In genomic region chr7:135232720-135233119, GRCh38 we compare ENCODE assay signal across 14 cellular contexts. TPM values are rescaled to one million over a fixed set of nuclear protein-coding genes. Genes with fewer than 3 reads are reported as not detected.
DNase-seq lines count a peak whose midpoint lies in the region; ATAC-seq, FAIRE-seq and TF ChIP-seq lines count a peak whose summit lies in the region.
"Had no signal": no experiment of that assay in that cellular context is flagged by ENCODE, and none has a peak within 500 bp of the region (broad histone marks: within the 10 kb centered on the region; RNA-seq: fewer than 3 reads in every experiment).

No MANE protein-coding gene starts in this region.

- no peak overlapping the region for H3K9ac ChIP-seq in HepG2 (ENCODE audit: insufficient read depth, low read depth, low read length)

- TF ChIP-seq RAD21 in HepG2 (CRISPR knock-in tag; IDR thresholded peaks at IDR 0.05): no peak

- DNase-seq in HepG2 (ENCODE audit: low spot score) (no peak), right lobe of liver (no peak), NAMALWA (ENCODE audit: low spot score) (peak; percentile 43), cardiac fibroblast (ENCODE audit: low read depth in 2 of 2) (no peak), HPDE6-E6E7 (ENCODE audit: extremely low spot score) (no peak), suprapubic skin (ENCODE audit: low spot score in 2 of 2) (no peak)
- no peak for DNase-seq in stimulated activated naive B cell treated with anti-CD40 and anti-IgM and Interleukin-4, amounts not matched to agents 10 μg/mL and 1 μg/mL and 100 μg/mL, for 72 hours
- DNase-seq: activated T-cell treated with anti-CD3 and anti-CD28 coated beads for 4 hours; NCI-H226; spleen; stimulated activated CD8-positive, alpha-beta memory T cell treated with anti-CD3 and anti-CD28 coated beads, Interleukin-4, amount 100 ng/mL, for 48 hours had no signal

- POLR2A ChIA-PET in HepG2 (lab: Yijun Ruan, JAX): interaction anchor here (1.3 kb wide), 1 partner anchor 23 kb away, joined by 3 read pairs; no protein-coding TSS in a partner anchor

- no peak overlapping the region for H2AFZ ChIP-seq in HepG2 (ENCODE audit: low read length)

- BruUV-seq in HepG2 (replicated peaks; lab: Mats Ljungman, UMichigan): no TSS peak

- H3K27ac Mint-ChIP-seq in stimulated activated naive B cell treated with anti-CD40 and anti-IgM and Interleukin-4, amounts not matched to agents 10 μg/mL and 1 μg/mL and 100 μg/mL, for 72 hours: peak overlapping the region; percentile 33
- H3K27ac Mint-ChIP-seq: nephron had no signal

- H3K4me1 Mint-ChIP-seq in stimulated activated naive B cell treated with anti-CD40 and anti-IgM and Interleukin-4, amounts not matched to agents 10 μg/mL and 1 μg/mL and 100 μg/mL, for 72 hours: peaks cover 26 to 44% of the 10 kb centered on the region in 2 donors

- no peak overlapping the region for H3K4me3 ChIP-seq in HepG2 (replicated peaks in 1 of 3; ENCODE audit: insufficient read depth in 1 of 3, low read depth in 2 of 3, low read length in 3 of 3)
- H3K4me3 ChIP-seq in right lobe of liver: no peak overlapping the region
- no peak overlapping the region for H3K4me3 ChIP-seq in cardiac fibroblast (replicated peaks in 1 of 2; ENCODE audit: low read depth in 2 of 2, low read length in 2 of 2)
- H3K4me3 ChIP-seq in suprapubic skin: no peak overlapping the region
- H3K4me3 ChIP-seq: spleen had no signal

- no peaks in the 10 kb centered on the region for H3K9me3 ChIP-seq in HepG2 (ENCODE audit: low read length)
- no peaks in the 10 kb centered on the region for H3K9me3 ChIP-seq in right lobe of liver
- H3K9me3 ChIP-seq in suprapubic skin: no peaks in the 10 kb centered on the region
- H3K9me3 ChIP-seq: spleen had no signal

- H3K36me3 ChIP-seq in HepG2 (replicated peaks in 1 of 2; ENCODE audit: control insufficient read depth in 1 of 2, insufficient read depth in 2 of 2, low read length in 2 of 2) (no peaks in the 10 kb centered on the region), right lobe of liver (no peaks in the 10 kb centered on the region), suprapubic skin (no peaks in the 10 kb centered on the region)
- H3K36me3 ChIP-seq: spleen had no signal

- H3K4me1 ChIP-seq in HepG2 (ENCODE audit: insufficient read depth, low read length): peaks cover 31% of the 10 kb centered on the region
- H3K4me1 ChIP-seq in right lobe of liver: no peaks in the 10 kb centered on the region
- H3K4me1 ChIP-seq in suprapubic skin: no peaks in the 10 kb centered on the region

- no peaks in the 10 kb centered on the region for H4K20me1 ChIP-seq in HepG2 (ENCODE audit: insufficient read depth, low read length)

- peak; percentile 55 for TF ChIP-seq CTCF in HepG2 (CRISPR knock-in tag; IDR thresholded peaks at IDR 0.05)
- TF ChIP-seq CTCF in right lobe of liver (IDR thresholded peaks at IDR 0.05): peak in 2 of 4 donors; percentile 7 to 21
- peak; percentile 18 for TF ChIP-seq CTCF in cardiac fibroblast (IDR thresholded peaks at IDR 0.05; ENCODE audit: low read depth, low read length)
- no peak for TF ChIP-seq CTCF in suprapubic skin (IDR thresholded peaks at IDR 0.05)

- peaks cover 4 to 10% of the 10 kb centered on the region in 2 donors for H3K36me3 Mint-ChIP-seq in stimulated activated naive B cell treated with anti-CD40 and anti-IgM and Interleukin-4, amounts not matched to agents 10 μg/mL and 1 μg/mL and 100 μg/mL, for 72 hours

- no peak for FAIRE-seq in HepG2 (lab: Jason Lieb, UNC)

- no peaks in the 10 kb centered on the region for H3K79me2 ChIP-seq in HepG2 (ENCODE audit: insufficient read depth, low read length)

- no peak overlapping the region for H3K4me3 Mint-ChIP-seq in stimulated activated naive B cell treated with anti-CD40 and anti-IgM and Interleukin-4, amounts not matched to agents 10 μg/mL and 1 μg/mL and 100 μg/mL, for 72 hours
- H3K4me3 Mint-ChIP-seq: nephron had no signal

- ATAC-seq in HepG2 (peak; percentile 69), right lobe of liver (no peak), GM21825 (IDR thresholded peaks at IDR 0.05; ENCODE audit: unreplicated experiment) (no peak)
- ATAC-seq in stimulated activated naive B cell treated with anti-CD40 and anti-IgM and Interleukin-4, amounts not matched to agents 10 μg/mL and 1 μg/mL and 100 μg/mL, for 72 hours (replicated peaks): no peak

- in situ Hi-C loops in HepG2 (cut with HindIII; ENCODE audit: extremely low pct_ligation_motif_present, low pct_unique_long_range_greater_than_20kb): no loop called here

- H3K27ac ChIP-seq in HepG2 (ENCODE audit: extremely low read length, insufficient read depth, low read length) (no peak overlapping the region), right lobe of liver (no peak overlapping the region), suprapubic skin (no peak overlapping the region)
- H3K27ac ChIP-seq: spleen had no signal

- CTCF ChIA-PET in HepG2 (lab: Yijun Ruan, JAX; ENCODE audit: low intra/inter-chr PET ratio, low total read pairs): no interaction called here

- intact Hi-C loops in HepG2 (cut with micrococcal nuclease; ENCODE audit: unreplicated experiment): no loop called here
- intact Hi-C loops in right lobe of liver (cut with DNase I): no loop called here

- H3K27me3 Mint-ChIP-seq in stimulated activated naive B cell treated with anti-CD40 and anti-IgM and Interleukin-4, amounts not matched to agents 10 μg/mL and 1 μg/mL and 100 μg/mL, for 72 hours: peaks cover 15 to 20% of the 10 kb centered on the region in 2 donors

- TF ChIP-seq POLR2A in HepG2 (IDR thresholded peaks at IDR 0.05; ENCODE audit: insufficient read depth in 1 of 2, low read depth in 2 of 2, low read length in 2 of 2) (no peak), right lobe of liver (IDR thresholded peaks at IDR 0.05) (no peak), suprapubic skin (IDR thresholded peaks at IDR 0.05) (no peak)

- no peak overlapping the region for H3K4me2 ChIP-seq in HepG2 (ENCODE audit: low read depth, low read length)

- WGBS in HepG2 (ENCODE audit: low lambda C conversion rate): 76% methylated on average over 9 of the region's 13 CpGs
- 91% methylated on average over 13 of the region's 13 CpGs for WGBS in right lobe of liver (ENCODE audit: insufficient coverage, low coverage, low lambda C conversion rate, missing lambda C conversion rate)
- WGBS in suprapubic skin: 91% methylated on average over 13 of the region's 13 CpGs

- TF ChIP-seq EP300 in HepG2 (IDR thresholded peaks at IDR 0.05; ENCODE audit: low read depth in 2 of 2, low read length in 2 of 2) (no peak), HepG2 (CRISPR knock-in tag; IDR thresholded peaks at IDR 0.05; ENCODE audit: borderline replicate concordance) (no peak), suprapubic skin (IDR thresholded peaks at IDR 0.05) (no peak)

- H3K9me3 Mint-ChIP-seq in stimulated activated naive B cell treated with anti-CD40 and anti-IgM and Interleukin-4, amounts not matched to agents 10 μg/mL and 1 μg/mL and 100 μg/mL, for 72 hours: peaks cover 6 to 9% of the 10 kb centered on the region in 2 donors
- H3K9me3 Mint-ChIP-seq: nephron had no signal

- H3K27me3 ChIP-seq in HepG2 (ENCODE audit: control insufficient read depth in 1 of 2, insufficient read depth in 2 of 2, low read length in 2 of 2) (no peaks in the 10 kb centered on the region), right lobe of liver (no peaks in the 10 kb centered on the region), suprapubic skin (no peaks in the 10 kb centered on the region)

RNA-seq across cellular contexts. Expression of gene STRA8, which starts 0.9 kb away (rescaled TPM):
- total RNA-seq in HepG2 (2016; rRNA removed; fragmentation: Illumina TruSeq; extraction: Trizol) (not detected in 2 replicates), right lobe of liver (not detected), suprapubic skin (1 to 10 TPM in 1 of 4 donors, not detected in 3; 6.8 TPM)
- not detected in 2 replicates for total RNA-seq in HepG2 (2016; cell fraction: cytosol; rRNA removed; fragmentation: Illumina TruSeq; extraction: Trizol; ENCODE audit: low read depth)
- not detected in 2 replicates for total RNA-seq in HepG2 (2016; cell fraction: insoluble cytoplasmic fraction; rRNA removed; fragmentation: Illumina TruSeq; extraction: Trizol)
- total RNA-seq in HepG2 (2016; cell fraction: membrane; rRNA removed; fragmentation: Illumina TruSeq; extraction: Trizol): not detected in 2 replicates
- total RNA-seq in HepG2 (2016; cell fraction: nucleus; rRNA removed; fragmentation: Illumina TruSeq; extraction: Trizol): not detected in 2 replicates
- 0.20 TPM in 1 of 2 replicates, not detected in the other for polyA plus RNA-seq in HepG2 (2011; rRNA removed)
- not detected in 2 replicates for polyA plus RNA-seq in HepG2 (2011; cell fraction: cytosol; rRNA removed)
- 0.18 and 0.38 TPM in 2 replicates for polyA plus RNA-seq in HepG2 (2011; cell fraction: nucleus; rRNA removed)
- not detected in 2 replicates for polyA plus RNA-seq in HepG2 (2012)
- not detected in 2 replicates for polyA plus RNA-seq in HepG2 (2016; cell fraction: cytosol; fragmentation: Illumina TruSeq; extraction: Trizol; ENCODE audit: low read depth)
- not detected in 2 replicates for polyA plus RNA-seq in HepG2 (2016; cell fraction: insoluble cytoplasmic fraction; fragmentation: Illumina TruSeq; extraction: Trizol; ENCODE audit: low read depth)
- polyA plus RNA-seq in HepG2 (2016; cell fraction: membrane; fragmentation: Illumina TruSeq; extraction: Trizol; ENCODE audit: low read depth): not detected in 2 replicates
- not detected in 2 replicates for polyA plus RNA-seq in HepG2 (2016; cell fraction: nucleus; fragmentation: Illumina TruSeq; extraction: Trizol; ENCODE audit: insufficient read depth, low read depth)
- not detected in 2 replicates for polyA minus RNA-seq in HepG2 (2011; rRNA and poly(A)+ RNA removed; ENCODE audit: low replicate concordance)
- polyA minus RNA-seq in HepG2 (2011; cell fraction: cytosol; rRNA and poly(A)+ RNA removed): not detected in 2 replicates
- not detected in 2 replicates for polyA minus RNA-seq in HepG2 (2011; cell fraction: nucleus; rRNA and poly(A)+ RNA removed)
- total RNA-seq: spleen; T-helper 1 cell treated with Interleukin-12 subunit alpha and Interleukin-12 subunit beta and Interleukin-4 antibody, amounts not matched to agents 30 ng/mL and 1 ng/mL, for 36 hours had no signal
- polyA plus RNA-seq: spleen had no signal

RNA-seq across cellular contexts. Expression of gene WDR91, which starts 21.4 kb away (rescaled TPM):
- total RNA-seq in HepG2 (2016; rRNA removed; fragmentation: Illumina TruSeq; extraction: Trizol) (10.0 and 12.1 TPM in 2 replicates), right lobe of liver (10 to 100 TPM in 1 of 6 experiments, 1 to 10 TPM in 5; 6.0 to 11.5 (median 8.6) TPM), suprapubic skin (10 to 100 TPM; 18.1 to 38.9 (median 29.4) TPM)
- total RNA-seq in HepG2 (2016; cell fraction: cytosol; rRNA removed; fragmentation: Illumina TruSeq; extraction: Trizol; ENCODE audit: low read depth): 1.1 and 1.8 TPM in 2 replicates
- total RNA-seq in HepG2 (2016; cell fraction: insoluble cytoplasmic fraction; rRNA removed; fragmentation: Illumina TruSeq; extraction: Trizol): 9.2 and 12.1 TPM in 2 replicates
- 1.5 and 2.3 TPM in 2 replicates for total RNA-seq in HepG2 (2016; cell fraction: membrane; rRNA removed; fragmentation: Illumina TruSeq; extraction: Trizol)
- total RNA-seq in HepG2 (2016; cell fraction: nucleus; rRNA removed; fragmentation: Illumina TruSeq; extraction: Trizol): 11.3 and 14.5 TPM in 2 replicates
- polyA plus RNA-seq in HepG2 (2011; rRNA removed): 11.6 and 13.7 TPM in 2 replicates
- polyA plus RNA-seq in HepG2 (2011; cell fraction: cytosol; rRNA removed): 7.2 and 8.6 TPM in 2 replicates
- polyA plus RNA-seq in HepG2 (2011; cell fraction: nucleus; rRNA removed): 43.9 and 51.3 TPM in 2 replicates
- polyA plus RNA-seq in HepG2 (2012): 5.7 and 6.1 TPM in 2 replicates
- 0.26 and 0.31 TPM in 2 replicates for polyA plus RNA-seq in HepG2 (2016; cell fraction: cytosol; fragmentation: Illumina TruSeq; extraction: Trizol; ENCODE audit: low read depth)
- polyA plus RNA-seq in HepG2 (2016; cell fraction: insoluble cytoplasmic fraction; fragmentation: Illumina TruSeq; extraction: Trizol; ENCODE audit: low read depth): 10.7 and 11.4 TPM in 2 replicates
- 0.56 and 0.65 TPM in 2 replicates for polyA plus RNA-seq in HepG2 (2016; cell fraction: membrane; fragmentation: Illumina TruSeq; extraction: Trizol; ENCODE audit: low read depth)
- 21.1 and 22.2 TPM in 2 replicates for polyA plus RNA-seq in HepG2 (2016; cell fraction: nucleus; fragmentation: Illumina TruSeq; extraction: Trizol; ENCODE audit: insufficient read depth, low read depth)
- 8.2 and 19.7 TPM in 2 replicates for polyA minus RNA-seq in HepG2 (2011; rRNA and poly(A)+ RNA removed; ENCODE audit: low replicate concordance)
- 5.3 and 8.8 TPM in 2 replicates for polyA minus RNA-seq in HepG2 (2011; cell fraction: cytosol; rRNA and poly(A)+ RNA removed)
- 12.6 and 17.4 TPM in 2 replicates for polyA minus RNA-seq in HepG2 (2011; cell fraction: nucleus; rRNA and poly(A)+ RNA removed)

Comparison
In these comparisons a context has a peak if more than half of its experiments do, and no peak if none do; other contexts are left out.
1. CTCF ChIP-seq: peak in HepG2 (single experiment) and cardiac fibroblast (single experiment); none in suprapubic skin (0 of 2).